In the genomic region with DNA sequence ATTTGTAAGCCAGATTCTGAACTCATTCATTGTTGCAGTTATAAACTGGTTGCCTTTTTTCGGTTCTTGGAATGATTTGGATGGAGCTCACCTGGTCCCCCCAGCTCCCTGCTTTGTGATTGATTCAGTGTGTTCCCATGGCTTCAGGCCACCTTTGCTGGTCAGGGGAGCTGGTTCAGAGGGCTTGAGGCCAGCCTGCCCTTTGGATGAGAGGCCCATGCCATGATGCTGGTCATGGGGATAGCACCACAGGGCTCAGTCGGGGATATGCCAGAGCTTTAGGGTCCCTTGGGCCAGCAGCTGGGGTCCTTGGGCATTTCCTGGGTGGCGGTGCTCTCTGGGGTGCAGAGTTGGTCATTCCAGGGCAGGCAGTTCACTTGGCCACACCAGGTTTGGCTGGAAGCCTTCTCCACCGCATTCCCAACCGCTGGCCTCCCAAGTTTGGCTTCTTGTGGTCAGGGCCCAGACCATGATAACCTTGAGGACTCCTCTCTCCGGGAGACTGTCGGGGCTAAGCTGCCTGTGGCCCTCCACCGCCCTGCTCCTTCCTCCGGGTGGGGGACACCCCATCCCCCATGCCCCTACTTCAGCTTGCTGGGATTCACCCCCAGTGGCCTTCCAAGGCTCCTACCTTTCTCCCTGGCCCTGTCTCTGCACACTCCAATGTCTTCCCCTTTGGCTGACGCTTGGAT, we compare ENCODE assay signal across 14 cellular contexts.
DNase-seq lines count a peak whose midpoint lies in the region; ATAC-seq and TF ChIP-seq lines count a peak whose summit lies in the region.
"Had no signal": no experiment of that assay in that cellular context is flagged by ENCODE, and none has a peak within 500 bp of the region (broad histone marks: within the 10 kb centered on the region; RNA-seq: fewer than 3 reads in every experiment).

No MANE protein-coding gene starts in this region.

- peaks cover 23% of the 10 kb centered on the region for H3K4me1 ChIP-seq in Caco-2
- H3K4me1 ChIP-seq in Loucy (ENCODE audit: insufficient read depth, low read length, poor library complexity, severe bottlenecking) = peaks cover 11% of the 10 kb centered on the region
- no peaks in the 10 kb centered on the region for H3K4me1 ChIP-seq in BE2C
- peaks cover 9% of the 10 kb centered on the region for H3K4me1 ChIP-seq in hepatocyte (ENCODE audit: insufficient read depth)

- peak overlapping the region; percentile 50 for H3K4me2 ChIP-seq in Loucy (ENCODE audit: low read depth, low read length, poor library complexity, severe bottlenecking)
- H3K4me2 ChIP-seq in hepatocyte = no peak overlapping the region

- POLR2A ChIA-PET in Caco-2 (lab: Charles Lee) = no interaction called here

- BruUV-seq in Caco-2 (replicated peaks; lab: Mats Ljungman, UMichigan) = no TSS peak

- no peak overlapping the region for H3K9ac ChIP-seq in Loucy (ENCODE audit: low read depth, low read length, poor library complexity, severe bottlenecking)

- WGBS in hepatocyte (ENCODE audit: low lambda C conversion rate, missing lambda C conversion rate) = 94% methylated on average over 10 of the region's 10 CpGs

- no peak for TF ChIP-seq CTCF in Caco-2 (IDR thresholded peaks at IDR 0.05; ENCODE audit: insufficient read depth in 1 of 2, low read depth in 1 of 2, low read length in 1 of 2, severe bottlenecking in 1 of 2, unreplicated experiment in 1 of 2)
- TF ChIP-seq CTCF in Loucy (conservative IDR thresholded peaks at IDR 0.05; ENCODE audit: low read length) = no peak
- TF ChIP-seq CTCF in BE2C (IDR thresholded peaks at IDR 0.05; ENCODE audit: low read depth, low read length) = no peak
- TF ChIP-seq CTCF in hepatocyte (IDR thresholded peaks at IDR 0.05; ENCODE audit: poor library complexity) = no peak

- H4K20me1 ChIP-seq in Loucy (ENCODE audit: insufficient read depth, low read length, poor library complexity, severe bottlenecking) (peaks cover 9% of the 10 kb centered on the region), hepatocyte (ENCODE audit: insufficient read depth, poor library complexity, severe bottlenecking) (no peaks in the 10 kb centered on the region)

- CTCF ChIA-PET in Caco-2 (lab: Charles Lee) = no interaction called here

- H3K27ac Mint-ChIP-seq in Caco-2 (ENCODE audit: unreplicated experiment) = peak overlapping the region; percentile 84

- H3K9me2 ChIP-seq in Loucy (replicated peaks; ENCODE audit: low read depth, low read length) = no peaks in the 10 kb centered on the region
- H3K9me2 ChIP-seq in hepatocyte (replicated peaks; ENCODE audit: insufficient read depth) = no peaks in the 10 kb centered on the region

- no peak overlapping the region for H3K4me3 ChIP-seq in Caco-2 (ENCODE audit: low read depth, low read length)
- H3K4me3 ChIP-seq in Loucy (ENCODE audit: low read length, poor library complexity, severe bottlenecking) = no peak overlapping the region
- H3K4me3 ChIP-seq in BE2C (ENCODE audit: low read depth, low read length) = no peak overlapping the region
- H3K4me3 ChIP-seq in hepatocyte = no peak overlapping the region

- peak overlapping the region; percentile 49 for H3K4me3 Mint-ChIP-seq in Caco-2 (ENCODE audit: unreplicated experiment)

- H3K36me3 ChIP-seq in Caco-2 (ENCODE audit: control insufficient read depth, insufficient read depth, low read length) (no peaks in the 10 kb centered on the region; the same call in none of the 2 replicates), Loucy (ENCODE audit: insufficient read depth, low read length) (no peaks in the 10 kb centered on the region), BE2C (no peaks in the 10 kb centered on the region), hepatocyte (replicated peaks; ENCODE audit: insufficient read depth, low read depth) (no peaks in the 10 kb centered on the region)

- H3K9me3 Mint-ChIP-seq in Caco-2 (ENCODE audit: unreplicated experiment) = no peaks in the 10 kb centered on the region

- H3K27ac ChIP-seq in hepatocyte = no peak overlapping the region
- H3K27ac ChIP-seq: VCaP had no signal

- H3K4me1 Mint-ChIP-seq in Caco-2 (ENCODE audit: low read depth, unreplicated experiment) = peaks cover 16% of the 10 kb centered on the region

- peaks cover 4% of the 10 kb centered on the region; the same call in 1 of the 2 replicates for H3K79me2 ChIP-seq in Loucy (ENCODE audit: insufficient read depth, low read length)
- H3K79me2 ChIP-seq in hepatocyte = peaks cover 7% of the 10 kb centered on the region

- DNase-seq in Caco-2 = no peak
- peak; percentile 10 for DNase-seq in dermis blood vessel endothelial cell
- peak; percentile 89 for DNase-seq in myocyte (ENCODE audit: low read depth)
- no peak for DNase-seq in BE2C
- DNase-seq in hepatocyte (ENCODE audit: low spot score) = no peak
- DNase-seq in activated naive CD4-positive, alpha-beta T cell treated with Interleukin-2 at 50 U/mL for 16 hours = no peak
- DNase-seq: activated CD8-positive, alpha-beta memory T cell treated with anti-CD3 and anti-CD28 coated beads, Interleukin-2, amount 50 U/mL, for 48 hours; C1 segment of cervical spinal cord; RPMI8226; stimulated activated CD4-positive, alpha-beta T cell treated with anti-CD3 and anti-CD28 coated beads, Interleukin-1b, Interleukin-23, amount 100 ng/mL, for 48 hours; stimulated activated naive CD8-positive, alpha-beta T cell treated with anti-CD3 and anti-CD28 coated beads, Interleukin-15, Interleukin-2, amounts not matched to agents 100 U/mL and 50 U/mL, for 24 hours had no signal

- H2AFZ ChIP-seq in Loucy (ENCODE audit: low read length) (no peak overlapping the region), hepatocyte (no peak overlapping the region)

- peaks cover 42% of the 10 kb centered on the region for H3K36me3 Mint-ChIP-seq in Caco-2 (ENCODE audit: insufficient read depth, unreplicated experiment)

- H3K27me3 Mint-ChIP-seq in Caco-2 (ENCODE audit: insufficient read depth, unreplicated experiment) = no peaks in the 10 kb centered on the region

- H3K27me3 ChIP-seq in Caco-2 (replicated peaks; ENCODE audit: control insufficient read depth, insufficient read depth, low read length) = no peaks in the 10 kb centered on the region
- H3K27me3 ChIP-seq in Loucy (ENCODE audit: insufficient read depth, low read length, poor library complexity, severe bottlenecking) = no peaks in the 10 kb centered on the region
- H3K27me3 ChIP-seq in BE2C = no peaks in the 10 kb centered on the region
- H3K27me3 ChIP-seq in hepatocyte = no peaks in the 10 kb centered on the region

- intact Hi-C loops in Caco-2 (cut with micrococcal nuclease; ENCODE audit: unreplicated experiment) = no loop called here

- ATAC-seq in activated CD4-positive, CD25-positive, alpha-beta regulatory T cell treated with anti-CD3 and anti-CD28 coated beads, Interleukin-2, amount 50 U/mL, for 24 hours = no peak
- ATAC-seq: stimulated activated naive CD8-positive, alpha-beta T cell treated with anti-CD3 and anti-CD28 coated beads, Interleukin-15, Interleukin-2, amounts not matched to agents 100 U/mL and 50 U/mL, for 24 hours had no signal

- H3K9me3 ChIP-seq in Caco-2 = 0 out of 2 replicates have a peak, but pooled peaks cover 5% of the 10 kb centered on the region
- no peaks in the 10 kb centered on the region for H3K9me3 ChIP-seq in Loucy (ENCODE audit: insufficient read depth, low read depth, low read length)
- no peaks in the 10 kb centered on the region for H3K9me3 ChIP-seq in BE2C
- H3K9me3 ChIP-seq in hepatocyte (ENCODE audit: low read depth) = no peaks in the 10 kb centered on the region

- no peaks in the 10 kb centered on the region for H3F3A ChIP-seq in Loucy (ENCODE audit: low read depth)

Comparison
In these comparisons a context has a peak if more than half of its experiments do, and no peak if none do; other contexts are left out.
1. DNase-seq: peak in dermis blood vessel endothelial cell (single experiment) and myocyte (single experiment); none in Caco-2 (0 of 2), BE2C (single experiment), hepatocyte (single experiment) and activated naive CD4-positive, alpha-beta T cell treated with Interleukin-2 at 50 U/mL for 16 hours (single experiment).